ENCODE assay signal across 13 cellular contexts in genomic region chr9:125760537-125760936, GRCh38. TPM values are rescaled to one million over a fixed set of nuclear protein-coding genes. Genes with fewer than 3 reads are reported as not detected.
DNase-seq lines count a peak whose midpoint lies in the region; ATAC-seq, FAIRE-seq and TF ChIP-seq lines count a peak whose summit lies in the region.
"Had no signal": no experiment of that assay in that cellular context is flagged by ENCODE, and none has a peak within 500 bp of the region (broad histone marks: within the 10 kb centered on the region; RNA-seq: fewer than 3 reads in every experiment).

No MANE protein-coding gene starts in this region.

- H3K4me1 Mint-ChIP-seq in naive thymus-derived CD4-positive, alpha-beta T cell: peaks cover 0 to 60% (median 24%) of the 10 kb centered on the region in 7 donors

- DNase-seq in A549 (ENCODE audit: low read depth in 1 of 2, low spot score in 1 of 2): no peak
- DNase-seq in GM23248: no peak
- DNase-seq in adipocyte (ENCODE audit: low read depth): no peak
- DNase-seq in naive thymus-derived CD4-positive, alpha-beta T cell: no peak
- no peak for DNase-seq in NCI-H446 (lab: John Stamatoyannopoulos, UW)
- no peak for DNase-seq in SKM-1 treated with dmso at 0.1 percent for 144 hours (lab: John Stamatoyannopoulos, UW; ENCODE audit: unreplicated experiment)
- DNase-seq: ACHN, Caco-2, NCI-H2029, NCI-H2171, NCI-H446 treated with DMSO at 0.1 percent for 48 hours had no signal

- no peaks in the 10 kb centered on the region for H3K27me3 ChIP-seq in GM23248 (replicated peaks; ENCODE audit: insufficient read depth)
- no peaks in the 10 kb centered on the region for H3K27me3 ChIP-seq in adipocyte (replicated peaks; ENCODE audit: control insufficient read depth, insufficient read depth, low read length)
- no peaks in the 10 kb centered on the region for H3K27me3 ChIP-seq in neural cell (ENCODE audit: insufficient read depth, low read depth, low read length)
- H3K27me3 ChIP-seq in naive thymus-derived CD4-positive, alpha-beta T cell (ENCODE audit: control insufficient read depth in 2 of 2, insufficient read depth in 2 of 2, low read length in 2 of 2): no peaks in the 10 kb centered on the region

- ATAC-seq in A549: no peak
- no peak for ATAC-seq in naive thymus-derived CD4-positive, alpha-beta T cell
- ATAC-seq: K562 had no signal

- TF ChIP-seq RAD21 in A549 (conservative IDR thresholded peaks at IDR 0.05 in 1 of 2, IDR thresholded peaks at IDR 0.05 in 1 of 2) (no peak), neural cell (conservative IDR thresholded peaks at IDR 0.05) (no peak)

- no peak overlapping the region for H3K27ac Mint-ChIP-seq in naive thymus-derived CD4-positive, alpha-beta T cell

- POLR2A ChIA-PET in A549 (lab: Yijun Ruan, JAX): no interaction called here
- POLR2A ChIA-PET in naive thymus-derived CD4-positive, alpha-beta T cell (lab: Charles Lee): no interaction called here

- in situ Hi-C loops in GM23248 (cut with MboI): no loop called here

- H3K4me2 ChIP-seq in A549 (no peak overlapping the region), GM23248 (ENCODE audit: unreplicated experiment) (peak overlapping the region; percentile 94), neural cell (ENCODE audit: low read length) (peak overlapping the region; percentile 76)

- H3K36me3 Mint-ChIP-seq in naive thymus-derived CD4-positive, alpha-beta T cell: no peaks in the 10 kb centered on the region

- TF ChIP-seq POLR2A in A549 (IDR thresholded peaks at IDR 0.05; ENCODE audit: low read length): no peak

- H3K9ac ChIP-seq in GM23248 (peak overlapping the region; percentile 71), adipocyte (ENCODE audit: low read length) (peak overlapping the region; percentile 48), neural cell (ENCODE audit: low read length) (peak overlapping the region; percentile 56)

- H3K4me1 ChIP-seq in A549: 0 out of 3 replicates have a peak, but pooled peaks cover 4% of the 10 kb centered on the region
- H3K4me1 ChIP-seq in GM23248 (ENCODE audit: insufficient read depth): peaks cover 19% of the 10 kb centered on the region
- H3K4me1 ChIP-seq in adipocyte (ENCODE audit: control insufficient read depth, insufficient read depth, low read length): peaks cover 24% of the 10 kb centered on the region
- no peaks in the 10 kb centered on the region for H3K4me1 ChIP-seq in naive thymus-derived CD4-positive, alpha-beta T cell (ENCODE audit: control insufficient read depth in 2 of 2, insufficient read depth in 2 of 2, low read length in 2 of 2)

- no peaks in the 10 kb centered on the region for H3K36me3 ChIP-seq in GM23248 (ENCODE audit: low read depth)
- H3K36me3 ChIP-seq in adipocyte (ENCODE audit: control insufficient read depth, insufficient read depth, low read length, severe bottlenecking): no peaks in the 10 kb centered on the region
- H3K36me3 ChIP-seq in neural cell (ENCODE audit: insufficient read depth, low read length): no peaks in the 10 kb centered on the region
- no peaks in the 10 kb centered on the region for H3K36me3 ChIP-seq in naive thymus-derived CD4-positive, alpha-beta T cell (ENCODE audit: control insufficient read depth in 2 of 3, insufficient read depth in 3 of 3, low read length in 3 of 3)

- H3K9me3 ChIP-seq in A549 (no peaks in the 10 kb centered on the region), GM23248 (ENCODE audit: low read depth) (no peaks in the 10 kb centered on the region), adipocyte (ENCODE audit: control insufficient read depth, low read length) (no peaks in the 10 kb centered on the region), neural cell (ENCODE audit: low read length) (no peaks in the 10 kb centered on the region)
- no peaks in the 10 kb centered on the region for H3K9me3 ChIP-seq in naive thymus-derived CD4-positive, alpha-beta T cell (ENCODE audit: control insufficient read depth in 2 of 3, low read length in 3 of 3)
- H3K9me3 ChIP-seq: Caco-2 had no signal

- H4K20me1 ChIP-seq in GM23248 (ENCODE audit: insufficient read depth) (0 out of 2 replicates have a peak, but pooled peaks cover 5% of the 10 kb centered on the region), neural cell (ENCODE audit: insufficient read depth) (no peaks in the 10 kb centered on the region)

- H3K27ac ChIP-seq in A549: no peak overlapping the region
- H3K27ac ChIP-seq in GM23248: no peak overlapping the region
- H3K27ac ChIP-seq in neural cell (ENCODE audit: low read length): peak overlapping the region; percentile 98
- H3K27ac ChIP-seq in naive thymus-derived CD4-positive, alpha-beta T cell (ENCODE audit: low read depth, low read length): no peak overlapping the region

- CTCF ChIA-PET in A549 (lab: Yijun Ruan, JAX): no interaction called here
- CTCF ChIA-PET in naive thymus-derived CD4-positive, alpha-beta T cell (lab: Charles Lee): interaction anchor here (0.6 kb wide), 1 partner anchor 23 kb away, joined by 3 read pairs; no protein-coding TSS in a partner anchor

- TF ChIP-seq EP300 in A549 (IDR thresholded peaks at IDR 0.05) (no peak), neural cell (conservative IDR thresholded peaks at IDR 0.05; ENCODE audit: poor library complexity, severe bottlenecking) (no peak)

- no peaks in the 10 kb centered on the region for H3K9me2 ChIP-seq in GM23248 (ENCODE audit: insufficient read depth)
- H3K9me2 ChIP-seq in neural cell (ENCODE audit: insufficient read depth, low read length): no peaks in the 10 kb centered on the region

- no peaks in the 10 kb centered on the region for H3K9me3 Mint-ChIP-seq in naive thymus-derived CD4-positive, alpha-beta T cell

- peak; percentile 7 for FAIRE-seq in A549 (lab: Jason Lieb, UNC)
- FAIRE-seq: K562 had no signal

- TF ChIP-seq CTCF in A549 (IDR thresholded peaks at IDR 0.05) (no peak), neural cell (IDR thresholded peaks at IDR 0.05; ENCODE audit: poor library complexity, severe bottlenecking) (no peak)

- H3K4me3 Mint-ChIP-seq in naive thymus-derived CD4-positive, alpha-beta T cell: peak overlapping the region in 1 of 10 donors; percentile 12

- 88% methylated on average over 1 of the region's 1 CpG for WGBS in A549 (ENCODE audit: missing lambda C conversion rate)
- WGBS in GM23248 (ENCODE audit: low coverage in 1 of 2, low lambda C conversion rate in 2 of 2, missing lambda C conversion rate in 2 of 2), 2 experiments: 91 to 96% methylated on average over 1 of the region's 1 CpG

- H2AFZ ChIP-seq in GM23248 (no peak overlapping the region), neural cell (ENCODE audit: low read depth, low read length) (no peak overlapping the region)

- peaks cover 100% of the 10 kb centered on the region for H3K79me2 ChIP-seq in GM23248 (ENCODE audit: insufficient read depth)
- peaks cover 100% of the 10 kb centered on the region for H3K79me2 ChIP-seq in neural cell (replicated peaks; ENCODE audit: insufficient read depth, low read length)

- intact Hi-C loops in naive thymus-derived CD4-positive, alpha-beta T cell (cut with micrococcal nuclease): no loop called here

- H3F3A ChIP-seq in GM23248 (ENCODE audit: insufficient read depth) (no peaks in the 10 kb centered on the region), neural cell (ENCODE audit: insufficient read depth, low read length, poor library complexity, severe bottlenecking) (no peaks in the 10 kb centered on the region)

- H3K4me3 ChIP-seq in A549 (no peak overlapping the region), GM23248 (peak overlapping the region; percentile 72), adipocyte (ENCODE audit: low read length) (no peak overlapping the region), neural cell (ENCODE audit: low read length) (peak overlapping the region; percentile 89)
- no peak overlapping the region for H3K4me3 ChIP-seq in naive thymus-derived CD4-positive, alpha-beta T cell (ENCODE audit: low read length)
- H3K4me3 ChIP-seq: K562 had no signal

- no peaks in the 10 kb centered on the region for H3K27me3 Mint-ChIP-seq in naive thymus-derived CD4-positive, alpha-beta T cell

TF ChIP-seq in A549, 52 proteins besides CTCF, POLR2A, EP300 and RAD21 (continues in another document):
- TF ChIP-seq BHLHE40 (IDR thresholded peaks at IDR 0.05; ENCODE audit: low read depth, low read length) (no peak), MYC (IDR thresholded peaks at IDR 0.05; ENCODE audit: borderline replicate concordance, low read length) (no peak), ZNF302 (CRISPR knock-in tag; IDR thresholded peaks at IDR 0.05) (no peak), POLR2AphosphoS2 (conservative IDR thresholded peaks at IDR 0.05; ENCODE audit: low read length) (no peak)

TF ChIP-seq in neural cell, 6 proteins besides CTCF, POLR2A, EP300 and RAD21:
- no peak for TF ChIP-seq SMC3 (conservative IDR thresholded peaks at IDR 0.05; ENCODE audit: poor library complexity)
- peak; percentile 54 for TF ChIP-seq POLR2AphosphoS5 (IDR thresholded peaks at IDR 0.05)
TF ChIP-seq in neural cell: peak in this region for 1.

RNA-seq across cellular contexts. Expression of gene PBX3, which starts 13.4 kb away (rescaled TPM):
- 20.7 and 23.5 TPM in 2 replicates for polyA plus RNA-seq in A549 (2011; rRNA removed)
- 11.8 and 13.8 TPM in 2 replicates for polyA plus RNA-seq in A549 (2012; cell fraction: cytosol; rRNA removed)
- 6.2 and 10.4 TPM in 2 replicates for polyA plus RNA-seq in A549 (2012; cell fraction: nucleus; rRNA removed)
- polyA plus RNA-seq in A549 (2017; fragmentation: RNase III; extraction: RNeasy Plus Mini Kit Qiagen cat#74134 plus additional on column Dnase treatment): 10.5 to 11.2 TPM (median 10.7 TPM) in 3 replicates
- polyA minus RNA-seq in A549 (2011; rRNA and poly(A)+ RNA removed): 12.9 and 13.8 TPM in 2 replicates
- 27.4 and 30.9 TPM in 2 replicates for total RNA-seq in GM23248 (2014; rRNA removed; shearing (Covaris generic))
- polyA plus RNA-seq in GM23248 (2016; fragmentation: Nextera tagmentation; extraction: Ambion mirVana): 13.4 and 14.5 TPM in 2 replicates
- polyA plus RNA-seq in neural cell: 398 and 402 TPM in 2 replicates
- polyA minus RNA-seq in neural cell: 607 and 710 TPM in 2 replicates
- total RNA-seq in naive thymus-derived CD4-positive, alpha-beta T cell: 10 to 100 TPM; 15.6 to 38.1 (median 22.0) TPM
- 1 to 10 TPM; 3.6 to 6.1 TPM for polyA plus RNA-seq in naive thymus-derived CD4-positive, alpha-beta T cell

RNA-seq across cellular contexts. Expression of gene MAPKAP1, which starts 53.5 kb away (rescaled TPM):
- polyA plus RNA-seq in A549 (2011; rRNA removed) (119 and 130 TPM in 2 replicates), A549 (2017; fragmentation: RNase III; extraction: RNeasy Plus Mini Kit Qiagen cat#74134 plus additional on column Dnase treatment) (49.9 to 51.8 TPM (median 51.2 TPM) in 3 replicates), GM23248 (2016; fragmentation: Nextera tagmentation; extraction: Ambion mirVana) (65.5 and 68.5 TPM in 2 replicates), neural cell (57.5 and 70.4 TPM in 2 replicates)
- polyA plus RNA-seq in A549 (2012; cell fraction: cytosol; rRNA removed): 71.1 and 77.3 TPM in 2 replicates
- 61.4 and 77.6 TPM in 2 replicates for polyA plus RNA-seq in A549 (2012; cell fraction: nucleus; rRNA removed)
- polyA minus RNA-seq in A549 (2011; rRNA and poly(A)+ RNA removed): 77.7 and 109 TPM in 2 replicates
- total RNA-seq in GM23248 (2014; rRNA removed; shearing (Covaris generic)): 74.5 and 75.1 TPM in 2 replicates
- 75.7 and 80.6 TPM in 2 replicates for polyA minus RNA-seq in neural cell
- total RNA-seq in naive thymus-derived CD4-positive, alpha-beta T cell: 10 to 100 TPM; 41.3 to 63.8 (median 55.8) TPM
- polyA plus RNA-seq in naive thymus-derived CD4-positive, alpha-beta T cell: 10 to 100 TPM; 52.5 to 73.6 TPM

Comparison
In these comparisons a context has a peak if more than half of its experiments do, and no peak if none do; other contexts are left out.
1. H3K4me3 ChIP-seq: peak in GM23248 (single experiment) and neural cell (single experiment); none in A549 (single experiment), adipocyte (single experiment) and naive thymus-derived CD4-positive, alpha-beta T cell (single experiment).
2. RNA of gene PBX3, which starts 13.4 kb away (polyA plus RNA-seq): 398 to 402 TPM in neural cell; 6.2 to 23.5 TPM in A549, 13.4 to 14.5 TPM in GM23248 and 3.6 to 6.1 TPM in naive thymus-derived CD4-positive, alpha-beta T cell; every median in the first group is over 10 times any median in the second.
3. Peak in every context shown above with its lines, with median percentiles within 50 percentile points of each other: H3K9ac ChIP-seq.